Comparison of ENCODE assay signal across 26 cellular contexts in the genomic region with DNA sequence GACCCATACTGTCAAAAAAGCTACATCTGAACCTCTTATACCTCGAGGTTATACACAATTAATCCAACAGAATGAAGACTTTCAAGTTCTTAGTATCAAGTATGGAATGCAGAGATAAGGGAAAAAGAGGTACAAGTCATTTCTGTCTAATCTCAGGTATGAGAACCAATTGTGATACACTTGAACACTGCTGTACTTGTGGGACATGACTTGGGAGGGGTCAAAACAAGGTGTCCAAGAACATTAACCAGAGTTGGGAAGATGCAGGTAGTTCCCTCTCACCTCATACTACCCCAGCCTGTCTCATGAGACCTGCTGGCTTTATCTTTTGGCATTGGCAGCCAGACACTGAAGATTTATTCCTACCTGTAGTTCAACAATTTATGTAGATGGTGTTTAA.
DNase-seq lines count a peak whose midpoint lies in the region; ATAC-seq and TF ChIP-seq lines count a peak whose summit lies in the region.
"Had no signal": no experiment of that assay in that cellular context is flagged by ENCODE, and none has a peak within 500 bp of the region (broad histone marks: within the 10 kb centered on the region; RNA-seq: fewer than 3 reads in every experiment).

No MANE protein-coding gene starts in this region.

- no peaks in the 10 kb centered on the region for H3K27me3 ChIP-seq in smooth muscle cell (ENCODE audit: low read depth)
- H3K27me3 ChIP-seq: adrenal gland, tibial nerve had no signal

- no peak overlapping the region for H3K9ac ChIP-seq in smooth muscle cell (ENCODE audit: low read depth)

- no peaks in the 10 kb centered on the region for H3K79me2 ChIP-seq in smooth muscle cell (ENCODE audit: low read depth)

- WGBS in smooth muscle cell (ENCODE audit: low lambda C conversion rate), result 44% methylated on average over 1 of the region's 1 CpG

- no peak overlapping the region for H3K4me3 Mint-ChIP-seq in activated CD4-positive, alpha-beta T cell treated with anti-CD3 and anti-CD28 coated beads for 36 hours
- H3K4me3 Mint-ChIP-seq: activated CD8-positive, alpha-beta memory T cell treated with anti-CD3 and anti-CD28 coated beads, Interleukin-2, amount 10 ng/mL, durations not matched to agents 7 days and 5 days; nephron progenitor cell had no signal

- H3K4me1 ChIP-seq in smooth muscle cell (ENCODE audit: low read depth), result no peaks in the 10 kb centered on the region
- H3K4me1 ChIP-seq: HAP-1, tibial nerve had no signal

- H3K27me3 Mint-ChIP-seq in activated CD4-positive, alpha-beta T cell treated with anti-CD3 and anti-CD28 coated beads for 36 hours, result peaks cover 8% of the 10 kb centered on the region

- H4K20me1 ChIP-seq in smooth muscle cell (ENCODE audit: low read depth), result no peaks in the 10 kb centered on the region

- no peaks in the 10 kb centered on the region for H3K36me3 ChIP-seq in smooth muscle cell (ENCODE audit: low read depth)
- H3K36me3 ChIP-seq: adrenal gland, HAP-1, tibial nerve had no signal

- no peak overlapping the region for H3K4me3 ChIP-seq in smooth muscle cell
- H3K4me3 ChIP-seq: adrenal gland, HAP-1, tibial nerve had no signal

- intact Hi-C loops in activated CD4-positive, alpha-beta T cell treated with anti-CD3 and anti-CD28 coated beads for 36 hours (cut with DNase I, micrococcal nuclease), result loop anchor here (1.0 to 10.0 kb wide), 3 partner anchors 150 to 350 kb away; partner anchors contain the start of genes NR1D2 (in 1 of the 2) and UBE2E1 (in 1 of the 2)

- no peak overlapping the region for H2AFZ ChIP-seq in smooth muscle cell (ENCODE audit: low read depth)

- DNase-seq in activated CD4-positive, alpha-beta T cell treated with anti-CD3 and anti-CD28 coated beads for 36 hours, result no peak
- no peak for DNase-seq in activated CD4-positive, alpha-beta T cell treated with anti-CD3 and anti-CD28 coated beads, Interleukin-2, amount 50 U/mL, for 4 hours
- no peak for DNase-seq in smooth muscle cell (lab: John Stamatoyannopoulos, UW; ENCODE audit: unreplicated experiment)
- DNase-seq in NCI-H128 (lab: John Stamatoyannopoulos, UW; ENCODE audit: unreplicated experiment), result no peak
- DNase-seq in NK-92 treated with Interleukin-12 subunit alpha and Interleukin-12 subunit beta, amount 100 ng/mL, for 24 hours (lab: John Stamatoyannopoulos, UW), result no peak
- DNase-seq: activated CD8-positive, alpha-beta memory T cell treated with anti-CD3 and anti-CD28 coated beads, Interleukin-2, amount 10 ng/mL, durations not matched to agents 7 days and 5 days; activated gamma-delta T cell; adrenal gland; AML-193; cortex of kidney; DMS79; glutamatergic neuron; left colon; MM.1S; NCI-H1436 treated with DMSO at 0.1 percent for 48 hours; NCI-H69; nephron progenitor cell; stimulated activated naive CD4-positive, alpha-beta T cell had no signal

- peaks cover 28% of the 10 kb centered on the region for H3K4me1 Mint-ChIP-seq in activated CD4-positive, alpha-beta T cell treated with anti-CD3 and anti-CD28 coated beads for 36 hours
- H3K4me1 Mint-ChIP-seq: nephron progenitor cell had no signal

- H3K9me3 ChIP-seq in smooth muscle cell (replicated peaks; ENCODE audit: low read depth), result no peaks in the 10 kb centered on the region
- H3K9me3 ChIP-seq: adrenal gland, HAP-1, tibial nerve had no signal

- H3K27ac ChIP-seq in smooth muscle cell (ENCODE audit: low read depth), result peak overlapping the region; percentile 71
- H3K27ac ChIP-seq: 22Rv1, adrenal gland, tibial nerve had no signal

- no peaks in the 10 kb centered on the region for H3K9me3 Mint-ChIP-seq in activated CD4-positive, alpha-beta T cell treated with anti-CD3 and anti-CD28 coated beads for 36 hours (ENCODE audit: low read depth)
- H3K9me3 Mint-ChIP-seq: nephron progenitor cell had no signal

- no peaks in the 10 kb centered on the region for H3K36me3 Mint-ChIP-seq in activated CD4-positive, alpha-beta T cell treated with anti-CD3 and anti-CD28 coated beads for 36 hours (ENCODE audit: low read depth)
- H3K36me3 Mint-ChIP-seq: activated CD8-positive, alpha-beta memory T cell treated with anti-CD3 and anti-CD28 coated beads, Interleukin-2, amount 10 ng/mL, durations not matched to agents 7 days and 5 days had no signal

- H3F3A ChIP-seq in smooth muscle cell (ENCODE audit: low read depth), result no peaks in the 10 kb centered on the region

- no peak for TF ChIP-seq CTCF in smooth muscle cell (IDR thresholded peaks at IDR 0.05; ENCODE audit: borderline replicate concordance, insufficient read depth, poor library complexity, severe bottlenecking)

- CTCF ChIA-PET in activated CD4-positive, alpha-beta T cell treated with anti-CD3 and anti-CD28 coated beads for 36 hours (lab: Charles Lee), result interaction anchor here (0.6 kb wide), 1 partner anchor 288 kb away, joined by 4 read pairs; no protein-coding TSS in a partner anchor

- no peak overlapping the region for H3K4me2 ChIP-seq in smooth muscle cell

- H3K27ac Mint-ChIP-seq in activated CD4-positive, alpha-beta T cell treated with anti-CD3 and anti-CD28 coated beads for 36 hours, result peak overlapping the region; percentile 7
- H3K27ac Mint-ChIP-seq: activated CD8-positive, alpha-beta memory T cell treated with anti-CD3 and anti-CD28 coated beads, Interleukin-2, amount 10 ng/mL, durations not matched to agents 7 days and 5 days; nephron progenitor cell had no signal

- POLR2A ChIA-PET in activated CD4-positive, alpha-beta T cell treated with anti-CD3 and anti-CD28 coated beads for 36 hours (lab: Charles Lee), result no interaction called here

- peak; percentile 9 for ATAC-seq in activated CD4-positive, alpha-beta T cell treated with anti-CD3 and anti-CD28 coated beads for 36 hours
- ATAC-seq in GM21390 (IDR thresholded peaks at IDR 0.05; ENCODE audit: unreplicated experiment), result peak; percentile 9
- peak; percentile 4 for ATAC-seq in HG02981 (IDR thresholded peaks at IDR 0.05; ENCODE audit: unreplicated experiment)
- ATAC-seq in GM18858 (IDR thresholded peaks at IDR 0.05; ENCODE audit: unreplicated experiment), result no peak
- ATAC-seq: activated CD4-positive, CD25-positive, alpha-beta regulatory T cell treated with anti-CD3 and anti-CD28 coated beads, Interleukin-2, amount 50 U/mL, for 24 hours; activated CD8-positive, alpha-beta memory T cell treated with anti-CD3 and anti-CD28 coated beads, Interleukin-2, amount 10 ng/mL, durations not matched to agents 7 days and 5 days; left colon; Right ventricle myocardium inferior had no signal
